Comparison of ENCODE assay signal across 1 cellular context in the genomic region with DNA sequence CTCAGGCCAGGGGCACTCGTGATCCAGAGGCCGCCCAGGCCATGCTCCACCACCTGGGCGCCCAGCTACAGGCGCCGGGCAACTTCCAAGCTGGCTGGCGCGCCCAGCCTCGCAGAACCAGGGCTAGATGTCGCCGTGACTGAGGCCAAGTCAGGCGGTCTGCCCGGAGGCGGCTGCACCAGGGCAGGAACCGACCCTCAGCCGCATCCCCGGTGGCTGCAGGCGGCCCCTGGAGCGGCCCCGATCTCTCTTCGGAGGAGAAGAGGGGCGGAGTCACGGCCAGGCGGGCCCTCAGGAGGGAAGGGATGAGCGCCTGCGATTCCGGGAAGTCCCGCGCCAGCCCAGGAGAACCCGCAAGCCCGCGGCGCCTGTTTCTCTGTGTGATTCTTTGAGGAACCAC.
TF ChIP-seq lines count a peak whose summit lies in the region.

No MANE protein-coding gene starts in this region.

TF ChIP-seq in H1, 55 proteins besides CTCF, POLR2A, EP300 and RAD21:
- TF ChIP-seq KDM4A (IDR thresholded peaks at IDR 0.05; ENCODE audit: low read depth, low read length, severe bottlenecking): peak; percentile 26
